Comparison of ENCODE assay signal across 22 cellular contexts in genomic region chr1:1861339-1861730, GRCh38. TPM values are rescaled to one million over a fixed set of nuclear protein-coding genes. Genes with fewer than 3 reads are reported as not detected.
DNase-seq lines count a peak whose midpoint lies in the region; ATAC-seq and TF ChIP-seq lines count a peak whose summit lies in the region.
"Had no signal": no experiment of that assay in that cellular context is flagged by ENCODE, and none has a peak within 500 bp of the region (broad histone marks: within the 10 kb centered on the region; RNA-seq: fewer than 3 reads in every experiment).

No MANE protein-coding gene starts in this region.

- peak overlapping the region; percentile 77 to 79 for H3K27ac Mint-ChIP-seq in effector memory CD8-positive, alpha-beta T cell
- H3K27ac Mint-ChIP-seq: activated T-helper 1 cell treated with anti-CD3 and anti-CD28 coated beads, Interleukin-12 subunit alpha, Interleukin-12 subunit beta, Interleukin-2, Interleukin-4 antibody, amounts not matched to agents 30 ng/mL and 10 ng/mL and 1 ng/mL, durations not matched to agents 14 hours and 24 hours and 36 hours had no signal

- ATAC-seq in left cardiac atrium (no peak), psoas muscle (no peak), HG02840 (IDR thresholded peaks at IDR 0.05; ENCODE audit: low FRiP score, unreplicated experiment) (no peak)
- no peak for ATAC-seq in effector memory CD8-positive, alpha-beta T cell (replicated peaks)
- ATAC-seq: body of pancreas; naive thymus-derived CD4-positive, alpha-beta T cell; pancreas; SK-N-SH treated with all-trans-retinoic acid at 6 μM for 48 hours had no signal

- H3K9me3 ChIP-seq in Karpas-422 (ENCODE audit: low read length) (no peaks in the 10 kb centered on the region), psoas muscle (no peaks in the 10 kb centered on the region)
- H3K9me3 ChIP-seq: body of pancreas, pancreas had no signal

- peaks cover 11% of the 10 kb centered on the region; the same call in 1 of the 2 replicates for H3K36me3 ChIP-seq in Karpas-422 (ENCODE audit: insufficient read depth, low read length)
- H3K36me3 ChIP-seq in psoas muscle (ENCODE audit: insufficient read depth in 1 of 2, low read depth in 1 of 2), result no peaks in the 10 kb centered on the region
- H3K36me3 ChIP-seq: pancreas had no signal

- H4K20me1 ChIP-seq in Karpas-422 (ENCODE audit: insufficient read depth, low read depth, low read length), result peaks cover 82% of the 10 kb centered on the region

- 55 to 70% (median 67%) methylated on average over 1 of the region's 1 CpG for WGBS in psoas muscle, 3 donors

- DNase-seq in cardiac septum (ENCODE audit: low spot score) (peak; percentile 49), left cardiac atrium (no peak), Karpas-422 (no peak), psoas muscle (no peak), NCI-H2227 (lab: John Stamatoyannopoulos, UW; ENCODE audit: unreplicated experiment) (no peak)
- DNase-seq in effector memory CD8-positive, alpha-beta T cell, result no peak
- no peak for DNase-seq in activated CD4-positive, alpha-beta T cell treated with anti-CD3 and anti-CD28 coated beads, Interleukin-2, amount 50 U/mL, for 48 hours
- DNase-seq: body of pancreas; dermis blood vessel endothelial cell; DMS53; mammary epithelial cell; naive thymus-derived CD4-positive, alpha-beta T cell; NCI-H1092 treated with DMSO at 0.1 percent for 48 hours; NCI-H2029 treated with DMSO at 0.1 percent for 48 hours; NCI-H446 treated with DMSO at 0.1 percent for 48 hours; pancreas; stimulated activated CD4-positive, alpha-beta T cell treated with anti-CD3 and anti-CD28 coated beads, Interleukin-1b, Interleukin-23, amount 100 ng/mL, for 48 hours; stimulated activated naive B cell treated with anti-CD40 and anti-IgM and Interleukin-4, amounts not matched to agents 10 μg/mL and 1 μg/mL and 100 μg/mL, for 72 hours; T1000 had no signal

- no peak overlapping the region for H2AFZ ChIP-seq in Karpas-422 (ENCODE audit: low read length)

- peak overlapping the region in 1 of 2 donors; percentile 10 for H3K4me3 Mint-ChIP-seq in effector memory CD8-positive, alpha-beta T cell
- H3K4me3 Mint-ChIP-seq: activated T-helper 1 cell treated with anti-CD3 and anti-CD28 coated beads, Interleukin-12 subunit alpha, Interleukin-12 subunit beta, Interleukin-2, Interleukin-4 antibody, amounts not matched to agents 30 ng/mL and 10 ng/mL and 1 ng/mL, durations not matched to agents 14 hours and 24 hours and 36 hours had no signal

- H3K9me2 ChIP-seq in Karpas-422 (replicated peaks; ENCODE audit: insufficient read depth, low read length), result no peaks in the 10 kb centered on the region

- H3K9me3 Mint-ChIP-seq in effector memory CD8-positive, alpha-beta T cell, result no peaks in the 10 kb centered on the region
- H3K9me3 Mint-ChIP-seq: activated T-helper 1 cell treated with anti-CD3 and anti-CD28 coated beads, Interleukin-12 subunit alpha, Interleukin-12 subunit beta, Interleukin-2, Interleukin-4 antibody, amounts not matched to agents 30 ng/mL and 10 ng/mL and 1 ng/mL, durations not matched to agents 14 hours and 24 hours and 36 hours; stimulated activated naive B cell treated with anti-CD40 and anti-IgM and Interleukin-4, amounts not matched to agents 10 μg/mL and 1 μg/mL and 100 μg/mL, for 72 hours had no signal

- H3K27me3 ChIP-seq in Karpas-422 (ENCODE audit: low read length), result no peaks in the 10 kb centered on the region
- no peaks in the 10 kb centered on the region for H3K27me3 ChIP-seq in psoas muscle (ENCODE audit: insufficient read depth in 3 of 3, low read length in 2 of 3)
- H3K27me3 ChIP-seq: body of pancreas, pancreas had no signal

- H3K27ac ChIP-seq in Karpas-422 (ENCODE audit: low read length) (peak overlapping the region; percentile 83), psoas muscle (no peak overlapping the region)
- H3K27ac ChIP-seq: body of pancreas, pancreas had no signal

- no peak for TF ChIP-seq CTCF in psoas muscle (IDR thresholded peaks at IDR 0.05)

- peaks cover 58 to 83% of the 10 kb centered on the region in 2 donors for H3K4me1 Mint-ChIP-seq in effector memory CD8-positive, alpha-beta T cell (ENCODE audit: low read depth in 2 of 2)

- H3K4me3 ChIP-seq in Karpas-422 (ENCODE audit: low read length) (no peak overlapping the region), psoas muscle (peak overlapping the region; percentile 3)
- H3K4me3 ChIP-seq: body of pancreas, pancreas had no signal

- H3K27me3 Mint-ChIP-seq in effector memory CD8-positive, alpha-beta T cell, result no peaks in the 10 kb centered on the region
- H3K27me3 Mint-ChIP-seq: naive thymus-derived CD4-positive, alpha-beta T cell; stimulated activated naive B cell treated with anti-CD40 and anti-IgM and Interleukin-4, amounts not matched to agents 10 μg/mL and 1 μg/mL and 100 μg/mL, for 72 hours had no signal

- H3K4me1 ChIP-seq in Karpas-422 (ENCODE audit: low read length) (peaks cover 99% of the 10 kb centered on the region), psoas muscle (peaks cover 64% of the 10 kb centered on the region)

- peaks cover 100% of the 10 kb centered on the region for H3K79me2 ChIP-seq in Karpas-422 (ENCODE audit: low read length)

- H3K36me3 Mint-ChIP-seq in effector memory CD8-positive, alpha-beta T cell (ENCODE audit: insufficient read depth), result peaks cover 24% of the 10 kb centered on the region

- peak overlapping the region; percentile 56 for H3K9ac ChIP-seq in Karpas-422 (ENCODE audit: low read length)

- intact Hi-C loops in cardiac septum (cut with DNase I), result no loop called here
- intact Hi-C loops in left cardiac atrium (cut with DNase I), result no loop called here
- intact Hi-C loops in psoas muscle (cut with DNase I), result no loop called here

- peak overlapping the region; percentile 22 for H3K4me2 ChIP-seq in Karpas-422 (ENCODE audit: low read depth, low read length, poor library complexity, severe bottlenecking)

RNA-seq across cellular contexts. Expression of gene GNB1, which starts 29.6 kb away (rescaled TPM):
- total RNA-seq in cardiac septum (183 TPM), left cardiac atrium (100 to 1,000 TPM; 188 to 206 TPM), psoas muscle (10 to 100 TPM; 68.0 to 90.3 (median 75.9) TPM)
- total RNA-seq in Karpas-422 (2014; rRNA removed; shearing (Covaris generic); ENCODE audit: low replicate concordance), result 65.7 and 93.7 TPM in 2 replicates
- 100 to 1,000 TPM in 1 of 3 donors, 10 to 100 TPM in 2; 32.3 to 100 (median 58.4) TPM for polyA plus RNA-seq in psoas muscle

RNA-seq across cellular contexts. Expression of gene CALML6, which starts 53.7 kb away (rescaled TPM):
- total RNA-seq in cardiac septum (0.16 TPM), left cardiac atrium (under 1 TPM in 1 of 2 donors, not detected in 1; 0.21 TPM), psoas muscle (10 to 100 TPM in 2 of 4 donors, 1 to 10 TPM in 2; 4.2 to 54.5 (median 16.0) TPM)
- 0.32 TPM in 1 of 2 replicates, not detected in the other for total RNA-seq in Karpas-422 (2014; rRNA removed; shearing (Covaris generic); ENCODE audit: low replicate concordance)
- 10 to 100 TPM in 2 of 3 donors, 1 to 10 TPM in 1; 9.7 to 75.4 (median 49.8) TPM for polyA plus RNA-seq in psoas muscle
- polyA plus RNA-seq: naive thymus-derived CD4-positive, alpha-beta T cell had no signal

RNA-seq across cellular contexts. Expression of gene TMEM52, which starts 57.7 kb away (rescaled TPM):
- total RNA-seq in cardiac septum (0.70 TPM), left cardiac atrium (under 1 TPM; 0.68 to 0.82 TPM), psoas muscle (100 to 1,000 TPM in 1 of 4 donors, 10 to 100 TPM in 3; 37.2 to 107 (median 53.4) TPM)
- not detected in 2 replicates for total RNA-seq in Karpas-422 (2014; rRNA removed; shearing (Covaris generic); ENCODE audit: low replicate concordance)
- polyA plus RNA-seq in psoas muscle, result 100 to 1,000 TPM in 2 of 3 donors, 10 to 100 TPM in 1; 42.0 to 137 (median 114) TPM
- total RNA-seq: dermis blood vessel endothelial cell had no signal

Comparison
In these comparisons a context has a peak if more than half of its experiments do, and no peak if none do; other contexts are left out.
1. RNA of gene TMEM52, which starts 57.7 kb away (total RNA-seq): 37.2 to 107 TPM in psoas muscle; 0.68 to 0.82 TPM in left cardiac atrium, 0.70 TPM in cardiac septum (single experiment) and not detected in Karpas-422; every median in the first group is over 10 times any median in the second.